1 cellular context compared by ENCODE assay signal in the genomic region with DNA sequence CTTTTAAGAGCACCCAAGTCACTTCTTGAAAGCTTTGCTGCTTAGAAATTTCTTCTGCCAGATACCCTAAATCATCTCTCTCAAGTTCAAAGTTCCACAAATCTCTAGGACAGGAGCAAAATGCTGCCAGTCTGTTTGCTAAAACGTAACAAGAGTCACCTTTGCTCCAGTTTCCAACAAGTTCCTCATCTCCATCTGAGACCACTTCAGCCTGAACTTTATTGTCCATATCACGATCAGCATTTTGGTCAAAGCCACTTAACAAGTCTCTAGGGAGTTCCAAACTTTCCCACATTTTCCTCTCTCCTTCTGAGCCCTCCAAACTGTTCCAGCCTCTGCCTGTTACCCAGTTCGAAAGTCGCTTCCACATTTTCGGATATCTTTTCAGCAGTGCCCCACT.
TF ChIP-seq lines count a peak whose summit lies in the region.

No MANE protein-coding gene starts in this region.

TF ChIP-seq in HepG2, 621 proteins besides CTCF, POLR2A, EP300 and RAD21:
- TF ChIP-seq PPARG (CRISPR knock-in tag; conservative IDR thresholded peaks at IDR 0.05) (peak; percentile 63; the same call in 1 of the 2 replicates), BCL6 (CRISPR knock-in tag; IDR thresholded peaks at IDR 0.05) (peak; percentile 48)
TF ChIP-seq in HepG2: peak in this region for 2; not testable (repeated sequence) for 619.
